ENCODE assay signal across 8 cellular contexts in the genomic region with DNA sequence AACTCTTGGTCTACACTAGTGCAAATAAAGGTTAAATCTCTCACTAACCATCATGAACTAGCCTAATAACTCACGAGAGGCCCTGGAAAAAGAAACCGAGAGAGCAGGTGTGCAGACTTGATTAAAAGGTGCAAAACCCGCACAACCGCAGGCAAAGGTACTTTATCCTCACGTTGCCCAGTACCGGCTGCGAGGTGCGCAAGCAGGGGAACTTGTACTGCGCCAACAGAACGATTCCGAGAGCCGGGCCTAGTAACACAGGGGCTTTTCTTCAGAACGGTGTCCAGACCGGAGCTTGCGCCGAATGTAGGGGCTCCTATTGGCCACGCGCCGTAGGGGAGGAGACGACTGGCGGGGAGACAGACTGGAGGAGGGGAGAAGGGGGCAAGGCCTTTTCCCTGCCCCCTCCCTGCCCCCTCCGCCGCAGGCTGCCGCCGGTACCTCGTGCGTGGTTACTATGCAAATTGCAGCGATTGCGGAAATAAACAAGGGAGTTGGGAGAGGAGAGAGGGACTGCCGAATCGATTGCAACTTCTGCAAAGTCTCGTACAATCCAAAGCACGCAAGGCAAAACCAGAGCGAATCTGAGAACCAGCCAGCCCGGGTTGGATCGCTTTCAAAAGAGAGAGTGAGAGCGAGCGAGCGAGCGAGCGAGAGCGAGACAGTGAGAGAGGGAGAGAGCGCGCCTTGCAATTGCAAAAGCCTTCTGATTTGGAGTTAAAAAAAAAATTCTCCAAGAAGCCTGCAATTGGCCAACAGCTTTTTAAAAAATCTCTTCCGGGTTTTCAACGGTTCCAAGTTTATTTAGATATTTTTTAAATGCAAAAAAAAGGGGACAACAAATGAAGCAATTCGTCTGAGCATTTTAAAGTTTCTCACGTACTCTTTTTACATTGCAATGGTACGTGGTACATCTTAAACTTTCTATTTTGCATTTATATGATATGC. TPM values are rescaled to one million over a fixed set of nuclear protein-coding genes. Genes with fewer than 3 reads are reported as not detected.
DNase-seq lines count a peak whose midpoint lies in the region; ATAC-seq and TF ChIP-seq lines count a peak whose summit lies in the region.

No MANE protein-coding gene starts in this region.

- no peaks in the 10 kb centered on the region for H3K9me3 Mint-ChIP-seq in activated naive CD8-positive, alpha-beta T cell treated with anti-CD3 and anti-CD28 coated beads, Interleukin-2, amount 50 U/mL, for 24 hours

- H3K4me1 ChIP-seq in heart right ventricle (peaks cover 16 to 45% (median 39%) of the 10 kb centered on the region in 9 donors), upper lobe of right lung (peaks cover 34% of the 10 kb centered on the region)

- H3K27me3 ChIP-seq in GM06990 (replicated peaks; ENCODE audit: control insufficient read depth, insufficient read depth, low read length), result no peaks in the 10 kb centered on the region; the same call in 1 of the 2 replicates
- no peaks in the 10 kb centered on the region for H3K27me3 ChIP-seq in heart right ventricle
- no peaks in the 10 kb centered on the region for H3K27me3 ChIP-seq in upper lobe of right lung

- ATAC-seq in HG02642 (IDR thresholded peaks at IDR 0.05; ENCODE audit: poor library complexity, unreplicated experiment) (peak; percentile 90), SK-N-SH treated with all-trans-retinoic acid at 6 μM for 48 hours (peak; percentile 84), heart right ventricle (peak; percentile 59 to 88 (median 76)), upper lobe of right lung (peak; percentile 92)
- peak; percentile 77 for ATAC-seq in activated naive CD8-positive, alpha-beta T cell treated with anti-CD3 and anti-CD28 coated beads, Interleukin-2, amount 50 U/mL, for 24 hours

- peaks cover 51% of the 10 kb centered on the region for H3K4me1 Mint-ChIP-seq in activated naive CD8-positive, alpha-beta T cell treated with anti-CD3 and anti-CD28 coated beads, Interleukin-2, amount 50 U/mL, for 24 hours

- WGBS in heart right ventricle, 2 donors, result 0 to 1% methylated on average over 49 of the region's 49 CpGs

- TF ChIP-seq CTCF in GM06990 (IDR thresholded peaks at IDR 0.05; ENCODE audit: insufficient read depth, low read length, poor library complexity, severe bottlenecking), result no peak
- TF ChIP-seq CTCF in heart right ventricle (IDR thresholded peaks at IDR 0.05), result no peak
- no peak for TF ChIP-seq CTCF in upper lobe of right lung (IDR thresholded peaks at IDR 0.05)

- peak overlapping the region; percentile 85 for H3K4me3 Mint-ChIP-seq in activated naive CD8-positive, alpha-beta T cell treated with anti-CD3 and anti-CD28 coated beads, Interleukin-2, amount 50 U/mL, for 24 hours

- H3K27me3 Mint-ChIP-seq in activated naive CD8-positive, alpha-beta T cell treated with anti-CD3 and anti-CD28 coated beads, Interleukin-2, amount 50 U/mL, for 24 hours, result peaks cover 21% of the 10 kb centered on the region

- peak overlapping the region; percentile 63 for H3K4me3 ChIP-seq in GM06990 (replicated peaks; ENCODE audit: low read depth, low read length)
- H3K4me3 ChIP-seq in heart right ventricle, result peak overlapping the region; percentile 47 to 77 (median 66)
- peak overlapping the region; percentile 61 for H3K4me3 ChIP-seq in upper lobe of right lung

- no peaks in the 10 kb centered on the region for H3K36me3 ChIP-seq in GM06990 (ENCODE audit: control insufficient read depth, insufficient read depth, low read length)
- no peaks in the 10 kb centered on the region for H3K36me3 ChIP-seq in heart right ventricle
- H3K36me3 ChIP-seq in upper lobe of right lung, result no peaks in the 10 kb centered on the region

- intact Hi-C loops in heart right ventricle (cut with DNase I), result loop anchor here in 2 of 10 donors (1.0 to 5.0 kb wide), 3 partner anchors 18 to 260 kb away; no protein-coding TSS in a partner anchor
- intact Hi-C loops in upper lobe of right lung (cut with DNase I), result loop anchor here (10.0 kb wide), 1 partner anchor 258 kb away; no protein-coding TSS in a partner anchor

- H3K27ac Mint-ChIP-seq in activated naive CD8-positive, alpha-beta T cell treated with anti-CD3 and anti-CD28 coated beads, Interleukin-2, amount 50 U/mL, for 24 hours, result peak overlapping the region; percentile 80

- no peaks in the 10 kb centered on the region for H3K36me3 Mint-ChIP-seq in activated naive CD8-positive, alpha-beta T cell treated with anti-CD3 and anti-CD28 coated beads, Interleukin-2, amount 50 U/mL, for 24 hours (ENCODE audit: low read depth)

- peak; percentile 83 for DNase-seq in GM06990 (ENCODE audit: extremely low read depth, insufficient read length)
- peak; percentile 95 for DNase-seq in NCI-H1092 treated with DMSO at 0.1 percent for 48 hours (lab: John Stamatoyannopoulos, UW)
- peak; percentile 75 for DNase-seq in activated naive CD8-positive, alpha-beta T cell treated with anti-CD3 and anti-CD28 coated beads, Interleukin-2, amount 50 U/mL, for 24 hours
- DNase-seq in heart right ventricle, result peak; percentile 88 to 89
- peak; percentile 92 for DNase-seq in pons (ENCODE audit: low spot score)
- DNase-seq in upper lobe of right lung, result peak; percentile 94

- peak overlapping the region; percentile 71 to 99 (median 94) for H3K27ac ChIP-seq in heart right ventricle
- H3K27ac ChIP-seq in upper lobe of right lung, result peak overlapping the region; percentile 89

- H3K9me3 ChIP-seq in heart right ventricle (no peaks in the 10 kb centered on the region), upper lobe of right lung (no peaks in the 10 kb centered on the region)

TF ChIP-seq in SK-N-SH treated with all-trans-retinoic acid at 6 μM for 48 hours, 23 proteins besides CTCF, POLR2A, EP300 and RAD21:
- TF ChIP-seq ZFP3 (CRISPR knock-in tag; IDR thresholded peaks at IDR 0.05) (no peak), ISL1 (CRISPR knock-in tag; IDR thresholded peaks at IDR 0.05) (no peak), PATZ1 (CRISPR knock-in tag; IDR thresholded peaks at IDR 0.05; ENCODE audit: borderline replicate concordance) (peak; percentile 56; the same call in 1 of the 2 replicates), GLIS3 (CRISPR knock-in tag; IDR thresholded peaks at IDR 0.05) (no peak), ARNTL (CRISPR knock-in tag; IDR thresholded peaks at IDR 0.05; ENCODE audit: borderline replicate concordance, low read depth) (no peak), ESRRG (CRISPR knock-in tag; IDR thresholded peaks at IDR 0.05) (no peak), ZFP30 (CRISPR knock-in tag; IDR thresholded peaks at IDR 0.05) (no peak), TSHZ2 (CRISPR knock-in tag; IDR thresholded peaks at IDR 0.05) (peak; percentile 34)

RNA-seq across cellular contexts. Expression of gene NFIA, which starts 5.4 kb away (rescaled TPM):
- total RNA-seq in heart right ventricle (100 to 1,000 TPM in 4 of 10 donors, 10 to 100 TPM in 6; 82.4 to 117 (median 97.5) TPM), upper lobe of right lung (66.6 TPM)
- 10 to 100 TPM; 11.2 to 24.9 TPM for polyA plus RNA-seq in heart right ventricle

Comparison
In these comparisons a context has a peak if more than half of its experiments do, and no peak if none do; other contexts are left out.
1. Peak in every context shown above with its lines: DNase-seq, ATAC-seq, H3K4me3 ChIP-seq and H3K27ac ChIP-seq.